Comparison of ENCODE assay signal across 6 cellular contexts in genomic region chr12:62409068-62409467, GRCh38.
"Had no signal": no experiment of that assay in that cellular context is flagged by ENCODE, and none has a peak within 500 bp of the region (broad histone marks: within the 10 kb centered on the region; RNA-seq: fewer than 3 reads in every experiment).

No MANE protein-coding gene starts in this region.

- H3K27ac Mint-ChIP-seq: GM23338, H9 had no signal

- ATAC-seq: GM23338, K562 had no signal

- H3K4me1 Mint-ChIP-seq: GM23338, H9 had no signal

- DNase-seq: H9, HCEC 1CT, IMR-90, KG1 had no signal

- H3K9me3 Mint-ChIP-seq: GM23338, H9 had no signal

- H3K4me3 Mint-ChIP-seq: GM23338, H9 had no signal
